Comparison of ENCODE assay signal across 21 cellular contexts in genomic region chr6:109048670-109049415, GRCh38. TPM values are rescaled to one million over a fixed set of nuclear protein-coding genes. Genes with fewer than 3 reads are reported as not detected.
DNase-seq lines count a peak whose midpoint lies in the region; ATAC-seq, FAIRE-seq and TF ChIP-seq lines count a peak whose summit lies in the region.
"Had no signal": no experiment of that assay in that cellular context is flagged by ENCODE, and none has a peak within 500 bp of the region (broad histone marks: within the 10 kb centered on the region; RNA-seq: fewer than 3 reads in every experiment).

No MANE protein-coding gene starts in this region.

- H3K27ac Mint-ChIP-seq in CD4-positive, CD25-positive, alpha-beta regulatory T cell, result peak overlapping the region in 2 of 3 donors; percentile 12 to 56
- H3K27ac Mint-ChIP-seq in Caco-2 (ENCODE audit: unreplicated experiment) (peak overlapping the region; percentile 23), nephron progenitor cell (no peak overlapping the region)
- H3K27ac Mint-ChIP-seq in naive thymus-derived CD8-positive, alpha-beta T cell, result peak overlapping the region in 7 of 10 donors; percentile 27 to 80 (median 58)
- H3K27ac Mint-ChIP-seq: CD4-positive, alpha-beta T cell; HFFc6 had no signal

- 0 out of 3 replicates have a peak, but pooled peaks cover 2% of the 10 kb centered on the region for H3K79me2 ChIP-seq in K562 (ENCODE audit: control insufficient read depth, insufficient read depth, low read length)

- peaks cover 7% of the 10 kb centered on the region for H3K4me1 ChIP-seq in CD4-positive, CD25-positive, alpha-beta regulatory T cell (ENCODE audit: control insufficient read depth, insufficient read depth, low read length, poor library complexity, severe bottlenecking)
- H3K4me1 ChIP-seq in Caco-2 (peaks cover 52% of the 10 kb centered on the region), K562 (replicated peaks in 1 of 2; ENCODE audit: control insufficient read depth in 2 of 2, insufficient read depth in 2 of 2, low read length in 2 of 2) (peaks cover 3 to 6% of the 10 kb centered on the region in 2 experiments; a peak in 3 of 5 replicates)

- H3K4me3 ChIP-seq in CD4-positive, CD25-positive, alpha-beta regulatory T cell (ENCODE audit: low read depth, low read length), result no peak overlapping the region
- H3K4me3 ChIP-seq in Caco-2 (ENCODE audit: low read depth, low read length) (no peak overlapping the region), K562 (no peak overlapping the region)
- H3K4me3 ChIP-seq: GM23248, MG63 had no signal

- in situ Hi-C loops in K562 (cut with MboI), result no loop called here

- no peak for FAIRE-seq in K562 (lab: Jason Lieb, UNC)

- H3K9ac ChIP-seq in K562 (ENCODE audit: insufficient read depth in 1 of 2, low read depth in 2 of 2, low read length in 2 of 2), result no peak overlapping the region
- H3K9ac ChIP-seq: GM23248 had no signal

- TF ChIP-seq CTCF in Caco-2 (IDR thresholded peaks at IDR 0.05; ENCODE audit: insufficient read depth in 1 of 2, low read depth in 1 of 2, low read length in 1 of 2, severe bottlenecking in 1 of 2, unreplicated experiment in 1 of 2) (no peak), K562 (IDR thresholded peaks at IDR 0.05 in 2 of 3, conservative IDR thresholded peaks at IDR 0.05 in 1 of 3; ENCODE audit: insufficient read depth in 2 of 3, low read depth in 1 of 3, low read length in 3 of 3) (no peak), nephron progenitor cell (IDR thresholded peaks at IDR 0.05) (no peak)

- H3K4me2 ChIP-seq in K562 (ENCODE audit: insufficient read depth, low read length), result no peak overlapping the region

- no peak for DNase-seq in CD4-positive, CD25-positive, alpha-beta regulatory T cell
- DNase-seq in Caco-2 (no peak), K562 (ENCODE audit: extremely low read depth in 1 of 4, low spot score in 3 of 4) (no peak), nephron progenitor cell (no peak)
- DNase-seq in naive thymus-derived CD8-positive, alpha-beta T cell, result no peak
- DNase-seq: ACHN; CD4-positive, alpha-beta T cell; DMS 273 treated with DMSO at 0.1 percent for 48 hours; GM23248; HFFc6; KG1; MG63; NCI-H1105 treated with DMSO at 0.1 percent for 48 hours; NCI-H1930; NCI-H2171; NCI-H446 treated with DMSO at 0.1 percent for 48 hours; NCI-H82; SHP77 had no signal

- 61% methylated on average over 3 of the region's 3 CpGs for WGBS in K562 (ENCODE audit: insufficient coverage, low coverage, missing lambda C conversion rate)

- CTCF ChIA-PET in Caco-2 (lab: Charles Lee), result no interaction called here
- CTCF ChIA-PET in K562 (lab: Yijun Ruan, JAX; ENCODE audit: low intra/inter-chr PET ratio), result no interaction called here

- no peak for TF ChIP-seq POLR2A in K562 (conservative IDR thresholded peaks at IDR 0.05)

- H3K36me3 Mint-ChIP-seq in CD4-positive, CD25-positive, alpha-beta regulatory T cell, result peaks cover 5% of the 10 kb centered on the region
- peaks cover 4% of the 10 kb centered on the region for H3K36me3 Mint-ChIP-seq in Caco-2 (ENCODE audit: insufficient read depth, unreplicated experiment)
- peaks cover 0 to 6% (median 2%) of the 10 kb centered on the region in 3 donors for H3K36me3 Mint-ChIP-seq in naive thymus-derived CD8-positive, alpha-beta T cell
- peaks cover 26% of the 10 kb centered on the region for H3K36me3 Mint-ChIP-seq in nephron progenitor cell (ENCODE audit: low read depth)

- no peak for TF ChIP-seq EP300 in K562 (IDR thresholded peaks at IDR 0.05; ENCODE audit: low read length)

- no peaks in the 10 kb centered on the region for H3K9me1 ChIP-seq in K562 (ENCODE audit: control insufficient read depth, insufficient read depth, low read length)

- H3K36me3 ChIP-seq in CD4-positive, CD25-positive, alpha-beta regulatory T cell (ENCODE audit: control insufficient read depth, insufficient read depth, low read length), result no peaks in the 10 kb centered on the region
- H3K36me3 ChIP-seq in Caco-2 (ENCODE audit: control insufficient read depth, insufficient read depth, low read length), result no peaks in the 10 kb centered on the region
- no peaks in the 10 kb centered on the region for H3K36me3 ChIP-seq in K562 (ENCODE audit: control insufficient read depth, insufficient read depth, low read length)
- H3K36me3 ChIP-seq: MG63 had no signal

- H3K9me3 Mint-ChIP-seq in CD4-positive, CD25-positive, alpha-beta regulatory T cell, result peaks cover 0 to 3% (median 0%) of the 10 kb centered on the region in 7 donors
- peaks cover 9% of the 10 kb centered on the region for H3K9me3 Mint-ChIP-seq in Caco-2 (ENCODE audit: unreplicated experiment)
- H3K9me3 Mint-ChIP-seq in naive thymus-derived CD8-positive, alpha-beta T cell, result peaks cover 0 to 4% (median 0%) of the 10 kb centered on the region in 9 donors
- H3K9me3 Mint-ChIP-seq in nephron progenitor cell, result peaks cover 30% of the 10 kb centered on the region
- H3K9me3 Mint-ChIP-seq: CD4-positive, alpha-beta T cell; HFFc6 had no signal

- no peak overlapping the region for H3K4me3 Mint-ChIP-seq in CD4-positive, CD25-positive, alpha-beta regulatory T cell
- H3K4me3 Mint-ChIP-seq in Caco-2 (ENCODE audit: unreplicated experiment) (no peak overlapping the region), nephron progenitor cell (no peak overlapping the region)
- H3K4me3 Mint-ChIP-seq in naive thymus-derived CD8-positive, alpha-beta T cell, result no peak overlapping the region
- H3K4me3 Mint-ChIP-seq: CD4-positive, alpha-beta T cell; HFFc6 had no signal

- BruUV-seq in Caco-2 (replicated peaks; lab: Mats Ljungman, UMichigan) (no TSS peak), K562 (replicated peaks; lab: Mats Ljungman, UMichigan) (no TSS peak)

- H3K27me3 ChIP-seq in CD4-positive, CD25-positive, alpha-beta regulatory T cell (ENCODE audit: control insufficient read depth, insufficient read depth, low read length), result no peaks in the 10 kb centered on the region
- H3K27me3 ChIP-seq in Caco-2 (replicated peaks; ENCODE audit: control insufficient read depth, insufficient read depth, low read length), result no peaks in the 10 kb centered on the region
- no peaks in the 10 kb centered on the region for H3K27me3 ChIP-seq in K562 (ENCODE audit: control insufficient read depth in 2 of 2, insufficient read depth in 2 of 2, low read length in 2 of 2)
- H3K27me3 ChIP-seq: MG63 had no signal

- H2AFZ ChIP-seq in K562 (ENCODE audit: low read depth, low read length), result no peak overlapping the region
- H2AFZ ChIP-seq: GM23248 had no signal

- H3K4me1 Mint-ChIP-seq in CD4-positive, CD25-positive, alpha-beta regulatory T cell, result peaks cover 24 to 51% (median 31%) of the 10 kb centered on the region in 4 donors
- H3K4me1 Mint-ChIP-seq in Caco-2 (ENCODE audit: low read depth, unreplicated experiment) (peaks cover 50% of the 10 kb centered on the region), nephron progenitor cell (peaks cover 40% of the 10 kb centered on the region)
- peaks cover 7 to 47% (median 26%) of the 10 kb centered on the region in 4 donors for H3K4me1 Mint-ChIP-seq in naive thymus-derived CD8-positive, alpha-beta T cell

- no peak overlapping the region for H3K27ac ChIP-seq in CD4-positive, CD25-positive, alpha-beta regulatory T cell (ENCODE audit: insufficient read depth, low read length, poor library complexity, severe bottlenecking)
- H3K27ac ChIP-seq in K562 (ENCODE audit: extremely low read depth, low read depth, low read length), result no peak overlapping the region
- H3K27ac ChIP-seq: GM23248 had no signal

- POLR2A ChIA-PET in Caco-2 (lab: Charles Lee) (interaction anchor here (0.6 kb wide), 2 partner anchors 39 to 784 kb away, joined by 3 to 14 read pairs; no protein-coding TSS in a partner anchor), K562 (lab: Yijun Ruan, JAX) (interaction anchor here (0.6 kb wide), 1 partner anchor 345 kb away, joined by 3 read pairs; no protein-coding TSS in a partner anchor)
- POLR2A ChIA-PET in naive thymus-derived CD8-positive, alpha-beta T cell (lab: Charles Lee), result no interaction called here

- H4K20me1 ChIP-seq in K562 (replicated peaks; ENCODE audit: control insufficient read depth, insufficient read depth, low read length), result peaks cover 5% of the 10 kb centered on the region; the same call in 1 of the 2 replicates

- TF ChIP-seq RAD21 in K562 (CRISPR knock-in tag; conservative IDR thresholded peaks at IDR 0.05 in 1 of 2, IDR thresholded peaks at IDR 0.05 in 1 of 2), result no peak

- ATAC-seq in CD4-positive, CD25-positive, alpha-beta regulatory T cell (ENCODE audit: low read depth in 2 of 2), result no peak
- ATAC-seq in K562, result no peak
- ATAC-seq in naive thymus-derived CD8-positive, alpha-beta T cell, result no peak
- ATAC-seq in HG02885 (IDR thresholded peaks at IDR 0.05; ENCODE audit: poor library complexity, unreplicated experiment), result no peak
- ATAC-seq in GM18519 (IDR thresholded peaks at IDR 0.05; ENCODE audit: low FRiP score, unreplicated experiment), result no peak
- ATAC-seq: Panc1 had no signal

- no peaks in the 10 kb centered on the region for H3K9me3 ChIP-seq in CD4-positive, CD25-positive, alpha-beta regulatory T cell (ENCODE audit: control insufficient read depth in 2 of 2, low read length in 2 of 2)
- H3K9me3 ChIP-seq in Caco-2 (no peaks in the 10 kb centered on the region), K562 (replicated peaks; ENCODE audit: control insufficient read depth, insufficient read depth, low read depth, low read length) (no peaks in the 10 kb centered on the region)
- H3K9me3 ChIP-seq: MG63 had no signal

- peaks cover 4% of the 10 kb centered on the region for H3K27me3 Mint-ChIP-seq in CD4-positive, CD25-positive, alpha-beta regulatory T cell
- H3K27me3 Mint-ChIP-seq in Caco-2 (ENCODE audit: insufficient read depth, unreplicated experiment) (no peaks in the 10 kb centered on the region), nephron progenitor cell (ENCODE audit: low read depth, poor library complexity) (no peaks in the 10 kb centered on the region)
- H3K27me3 Mint-ChIP-seq in naive thymus-derived CD8-positive, alpha-beta T cell, result no peaks in the 10 kb centered on the region
- H3K27me3 Mint-ChIP-seq: CD4-positive, alpha-beta T cell had no signal

- intact Hi-C loops in Caco-2 (cut with micrococcal nuclease; ENCODE audit: unreplicated experiment), result no loop called here
- intact Hi-C loops in K562 (cut with micrococcal nuclease), result no loop called here

RNA-seq across cellular contexts. Expression of gene SESN1, which starts 45.8 kb away (rescaled TPM):
- 51.8 TPM for total RNA-seq in CD4-positive, CD25-positive, alpha-beta regulatory T cell
- 10 to 100 TPM; 15.8 to 59.6 (median 37.4) TPM for polyA plus RNA-seq in CD4-positive, CD25-positive, alpha-beta regulatory T cell
- total RNA-seq in Caco-2 (2022) (21.9 and 25.3 TPM in 2 replicates), K562 (2014; rRNA removed) (6.4 and 6.8 TPM in 2 replicates), K562 (2014; rRNA removed; fragmentation: Illumina TruSeq; extraction: Trizol) (9.4 and 9.8 TPM in 2 replicates), K562 (2015; rRNA removed; fragmentation: Illumina TruSeq; extraction: Trizol) (9.7 and 11.2 TPM in 2 replicates), K562 (2021) (6.6 and 7.4 TPM in 2 replicates)
- 8.5 and 25.3 TPM in 2 replicates for total RNA-seq in K562 (2011; cell fraction: chromatin; rRNA removed; ENCODE audit: low replicate concordance)
- 4.8 and 6.3 TPM in 2 replicates for total RNA-seq in K562 (2011; cell fraction: nucleolus; rRNA removed)
- total RNA-seq in K562 (2011; cell fraction: nucleoplasm; rRNA removed), result 9.5 and 18.4 TPM in 2 replicates
- polyA plus RNA-seq in K562 (2011; rRNA removed) (13.0 and 13.3 TPM in 2 replicates), K562 (2014; fragmentation: Illumina TruSeq; extraction: Trizol) (8.5 and 8.9 TPM in 2 replicates), K562 (2014; fragmentation: Nextera tagmentation; extraction: Ambion mirVana) (1 to 10 TPM; 3.1 to 3.8 TPM), K562 (2014; rRNA removed) (6.1 and 6.3 TPM in 2 replicates)
- polyA plus RNA-seq in K562 (2011; cell fraction: cytosol; rRNA removed), result 2.5 and 5.3 TPM in 2 replicates
- polyA plus RNA-seq in K562 (2011; cell fraction: nucleus; rRNA removed), result 5.8 and 10.1 TPM in 2 replicates
- polyA plus RNA-seq in K562 (2012), result 7.7 and 8.8 TPM in 2 replicates
- 14.6 and 19.8 TPM in 2 replicates for polyA minus RNA-seq in K562 (2011; rRNA and poly(A)+ RNA removed)
- 3.3 and 4.3 TPM in 2 replicates for polyA minus RNA-seq in K562 (2011; cell fraction: cytosol; rRNA and poly(A)+ RNA removed)
- polyA minus RNA-seq in K562 (2011; cell fraction: nucleus; rRNA and poly(A)+ RNA removed), result 7.8 and 17.0 TPM in 2 replicates
- 10 to 100 TPM; 35.0 to 38.3 TPM for total RNA-seq in naive thymus-derived CD8-positive, alpha-beta T cell
- 10 to 100 TPM in 2 of 3 donors, 1 to 10 TPM in 1; 10.0 to 21.4 (median 19.4) TPM for polyA plus RNA-seq in naive thymus-derived CD8-positive, alpha-beta T cell

RNA-seq across cellular contexts. Expression of gene CEP57L1, which starts 46.5 kb away (rescaled TPM):
- 6.9 TPM for total RNA-seq in CD4-positive, CD25-positive, alpha-beta regulatory T cell
- 10 to 100 TPM in 2 of 4 donors, 1 to 10 TPM in 2; 6.6 to 12.4 (median 9.5) TPM for polyA plus RNA-seq in CD4-positive, CD25-positive, alpha-beta regulatory T cell
- 11.0 and 12.7 TPM in 2 replicates for total RNA-seq in Caco-2 (2022)
- 19.9 and 82.4 TPM in 2 replicates for total RNA-seq in K562 (2011; cell fraction: chromatin; rRNA removed; ENCODE audit: low replicate concordance)
- 9.7 and 18.8 TPM in 2 replicates for total RNA-seq in K562 (2011; cell fraction: nucleolus; rRNA removed)
- total RNA-seq in K562 (2011; cell fraction: nucleoplasm; rRNA removed), result 27.3 and 41.5 TPM in 2 replicates
- 51.0 and 58.0 TPM in 2 replicates for total RNA-seq in K562 (2014; rRNA removed)
- total RNA-seq in K562 (2014; rRNA removed; fragmentation: Illumina TruSeq; extraction: Trizol), result 80.0 and 85.7 TPM in 2 replicates
- 70.6 and 79.7 TPM in 2 replicates for total RNA-seq in K562 (2015; rRNA removed; fragmentation: Illumina TruSeq; extraction: Trizol)
- 41.8 and 42.4 TPM in 2 replicates for total RNA-seq in K562 (2021)
- polyA plus RNA-seq in K562 (2011; rRNA removed), result 49.9 and 60.7 TPM in 2 replicates
- 23.2 and 23.8 TPM in 2 replicates for polyA plus RNA-seq in K562 (2011; cell fraction: cytosol; rRNA removed)
- 24.9 and 33.2 TPM in 2 replicates for polyA plus RNA-seq in K562 (2011; cell fraction: nucleus; rRNA removed)
- 29.7 and 29.9 TPM in 2 replicates for polyA plus RNA-seq in K562 (2012)
- polyA plus RNA-seq in K562 (2014; fragmentation: Illumina TruSeq; extraction: Trizol), result 52.1 and 61.8 TPM in 2 replicates
- polyA plus RNA-seq in K562 (2014; fragmentation: Nextera tagmentation; extraction: Ambion mirVana), result 10 to 100 TPM; 70.0 to 88.6 TPM
- 39.4 and 49.7 TPM in 2 replicates for polyA plus RNA-seq in K562 (2014; rRNA removed)
- 70.2 and 71.2 TPM in 2 replicates for polyA minus RNA-seq in K562 (2011; rRNA and poly(A)+ RNA removed)
- 21.7 and 24.7 TPM in 2 replicates for polyA minus RNA-seq in K562 (2011; cell fraction: cytosol; rRNA and poly(A)+ RNA removed)
- 22.1 and 47.1 TPM in 2 replicates for polyA minus RNA-seq in K562 (2011; cell fraction: nucleus; rRNA and poly(A)+ RNA removed)
- total RNA-seq in naive thymus-derived CD8-positive, alpha-beta T cell, result 1 to 10 TPM; 7.0 to 8.3 TPM
- 1 to 10 TPM; 5.4 to 9.5 (median 6.2) TPM for polyA plus RNA-seq in naive thymus-derived CD8-positive, alpha-beta T cell
